In genomic region chr1:174976436-174977107, GRCh38 we compare ENCODE assay signal across 11 cellular contexts. TPM values are rescaled to one million over a fixed set of nuclear protein-coding genes. Genes with fewer than 3 reads are reported as not detected.
DNase-seq lines count a peak whose midpoint lies in the region; ATAC-seq, FAIRE-seq and TF ChIP-seq lines count a peak whose summit lies in the region.
"Had no signal": no experiment of that assay in that cellular context is flagged by ENCODE, and none has a peak within 500 bp of the region (broad histone marks: within the 10 kb centered on the region; RNA-seq: fewer than 3 reads in every experiment).

No MANE protein-coding gene starts in this region.

- no peak overlapping the region for H3K4me2 ChIP-seq in astrocyte (ENCODE audit: low read length)

- H3K9me3 ChIP-seq in A673 (ENCODE audit: low read depth, low read length, poor library complexity, severe bottlenecking) = no peaks in the 10 kb centered on the region
- H3K9me3 ChIP-seq in astrocyte (ENCODE audit: insufficient read depth, low read depth, low read length) = no peaks in the 10 kb centered on the region
- no peaks in the 10 kb centered on the region for H3K9me3 ChIP-seq in CD4-positive, alpha-beta T cell (ENCODE audit: control insufficient read depth, low read length)
- H3K9me3 ChIP-seq: neutrophil had no signal

- no peak for ATAC-seq in GM19395 (IDR thresholded peaks at IDR 0.05; ENCODE audit: unreplicated experiment)
- no peak for ATAC-seq in GM18861 (IDR thresholded peaks at IDR 0.05; ENCODE audit: unreplicated experiment)
- no peak for ATAC-seq in CD4-positive, alpha-beta T cell (ENCODE audit: poor library complexity)

- H2AFZ ChIP-seq in astrocyte (ENCODE audit: low read depth, low read length) = no peak overlapping the region

- H3K4me1 ChIP-seq in A673 (ENCODE audit: insufficient read depth, low read length, poor library complexity, severe bottlenecking) = no peaks in the 10 kb centered on the region
- H3K4me1 ChIP-seq in astrocyte (ENCODE audit: insufficient read depth, low read length) = peaks cover 7% of the 10 kb centered on the region

- H3K4me3 Mint-ChIP-seq in astrocyte (ENCODE audit: unreplicated experiment) = no peak overlapping the region
- no peak overlapping the region for H3K4me3 Mint-ChIP-seq in immature natural killer cell
- H3K4me3 Mint-ChIP-seq in CD4-positive, alpha-beta T cell = no peak overlapping the region

- no peaks in the 10 kb centered on the region for H4K20me1 ChIP-seq in astrocyte (ENCODE audit: insufficient read depth, low read length)

- TF ChIP-seq CTCF in A673 (conservative IDR thresholded peaks at IDR 0.05; ENCODE audit: low read depth, low read length) (no peak), astrocyte (IDR thresholded peaks at IDR 0.05; ENCODE audit: insufficient read depth, low read depth, low read length) (no peak)
- TF ChIP-seq CTCF in CD4-positive, alpha-beta T cell (IDR thresholded peaks at IDR 0.05) = no peak

- peaks cover 26% of the 10 kb centered on the region for H3K4me1 Mint-ChIP-seq in astrocyte (ENCODE audit: low read depth, unreplicated experiment)
- H3K4me1 Mint-ChIP-seq in immature natural killer cell = peaks cover 36 to 71% of the 10 kb centered on the region in 2 donors
- H3K4me1 Mint-ChIP-seq in CD4-positive, alpha-beta T cell (ENCODE audit: low read depth) = peaks cover 47% of the 10 kb centered on the region

- H3K27me3 Mint-ChIP-seq in astrocyte (ENCODE audit: low read depth, unreplicated experiment) = no peaks in the 10 kb centered on the region
- peaks cover 0 to 3% (median 1%) of the 10 kb centered on the region in 3 donors for H3K27me3 Mint-ChIP-seq in immature natural killer cell (ENCODE audit: low read depth in 3 of 3)
- H3K27me3 Mint-ChIP-seq in CD4-positive, alpha-beta T cell = no peaks in the 10 kb centered on the region

- CTCF ChIA-PET in A673 (lab: Charles Lee) = no interaction called here
- CTCF ChIA-PET in CD4-positive, alpha-beta T cell (lab: Charles Lee) = interaction anchor here (0.8 kb wide), 1 partner anchor 12 kb away, joined by 3 read pairs; no protein-coding TSS in a partner anchor

- POLR2A ChIA-PET in A673 (lab: Charles Lee; ENCODE audit: low non-redundant PET) = no interaction called here
- POLR2A ChIA-PET in CD4-positive, alpha-beta T cell (lab: Charles Lee) = interaction anchor here (1.5 to 4.6 kb wide), 4 partner anchors 7 to 22 kb away, joined by 6 to 31 read pairs (median 8); no protein-coding TSS in a partner anchor

- BruUV-seq in A673 (replicated peaks; lab: Mats Ljungman, UMichigan) = no TSS peak

- H3K27ac ChIP-seq in A673 (ENCODE audit: low read depth, low read length, poor library complexity, severe bottlenecking) (no peak overlapping the region), astrocyte (ENCODE audit: low read depth, low read length) (no peak overlapping the region)
- H3K27ac ChIP-seq in CD4-positive, alpha-beta T cell (ENCODE audit: low read depth, low read length) = no peak overlapping the region
- H3K27ac ChIP-seq: cardiac muscle cell had no signal

- H3K36me3 ChIP-seq in A673 (ENCODE audit: insufficient read depth, low read length, poor library complexity, severe bottlenecking) = no peaks in the 10 kb centered on the region
- H3K36me3 ChIP-seq in astrocyte (ENCODE audit: insufficient read depth, low read length) = no peaks in the 10 kb centered on the region
- H3K36me3 ChIP-seq: cardiac muscle cell had no signal

- H3K9me3 Mint-ChIP-seq in astrocyte (ENCODE audit: unreplicated experiment) (no peaks in the 10 kb centered on the region), immature natural killer cell (no peaks in the 10 kb centered on the region)
- H3K9me3 Mint-ChIP-seq in CD4-positive, alpha-beta T cell = no peaks in the 10 kb centered on the region

- peak; percentile 46 for DNase-seq in A673 (ENCODE audit: low spot score)
- peak; percentile 60 for DNase-seq in HCEC 1CT
- peak; percentile 53 for DNase-seq in astrocyte (ENCODE audit: low read depth)
- DNase-seq in immature natural killer cell = no peak
- DNase-seq in NOMO-1 treated with DMSO at 0.1 percent for 48 hours (lab: John Stamatoyannopoulos, UW; ENCODE audit: unreplicated experiment) = no peak
- DNase-seq in CD4-positive, alpha-beta T cell = no peak
- DNase-seq: Calu3 had no signal

- peak overlapping the region; percentile 48 for H3K27ac Mint-ChIP-seq in astrocyte (ENCODE audit: unreplicated experiment)
- H3K27ac Mint-ChIP-seq in immature natural killer cell = peak overlapping the region in 4 of 6 donors; percentile 14 to 74 (median 56)
- no peak overlapping the region for H3K27ac Mint-ChIP-seq in CD4-positive, alpha-beta T cell

- peaks cover 7% of the 10 kb centered on the region for H3K36me3 Mint-ChIP-seq in astrocyte (ENCODE audit: low read depth, unreplicated experiment)
- H3K36me3 Mint-ChIP-seq in immature natural killer cell = peaks cover 40 to 57% (median 42%) of the 10 kb centered on the region in 3 donors
- H3K36me3 Mint-ChIP-seq in CD4-positive, alpha-beta T cell (ENCODE audit: low read depth) = peaks cover 79% of the 10 kb centered on the region

- no peak overlapping the region for H3K9ac ChIP-seq in astrocyte (ENCODE audit: low read length)

- H3K27me3 ChIP-seq in A673 (replicated peaks; ENCODE audit: insufficient read depth, low read depth, low read length, poor library complexity) = no peaks in the 10 kb centered on the region
- peaks cover 18% of the 10 kb centered on the region for H3K27me3 ChIP-seq in astrocyte (ENCODE audit: insufficient read depth, low read length)
- H3K27me3 ChIP-seq in CD4-positive, alpha-beta T cell (ENCODE audit: control insufficient read depth, insufficient read depth, low read length) = no peaks in the 10 kb centered on the region
- H3K27me3 ChIP-seq: cardiac muscle cell, neutrophil had no signal

- intact Hi-C loops in A673 (cut with micrococcal nuclease; ENCODE audit: unreplicated experiment) = loop anchor here (5.0 kb wide), 1 partner anchor 94 kb away; no protein-coding TSS in a partner anchor
- intact Hi-C loops in CD4-positive, alpha-beta T cell (cut with DNase I, micrococcal nuclease) = loop anchor here in 1 of 2 experiments (5.0 kb wide), 1 partner anchor 39 kb away; no protein-coding TSS in a partner anchor

- H3K79me2 ChIP-seq in astrocyte (ENCODE audit: insufficient read depth, low read length) = no peaks in the 10 kb centered on the region

- FAIRE-seq in astrocyte (lab: Jason Lieb, UNC) = no peak

- no peak overlapping the region for H3K4me3 ChIP-seq in A673 (ENCODE audit: low read depth, low read length, poor library complexity, severe bottlenecking)
- H3K4me3 ChIP-seq in astrocyte (ENCODE audit: insufficient read depth, low read depth, low read length) = no peak overlapping the region
- H3K4me3 ChIP-seq: cardiac muscle cell had no signal

RNA-seq across cellular contexts. Expression of gene CACYBP, which starts 23.2 kb away (rescaled TPM):
- total RNA-seq in A673 (2021) (307 and 310 TPM in 2 replicates), astrocyte (87.8 and 95.0 TPM in 2 replicates)
- 100 to 1,000 TPM; 131 to 160 (median 135) TPM for polyA plus RNA-seq in immature natural killer cell
- 100 to 1,000 TPM; 140 to 146 TPM for total RNA-seq in CD4-positive, alpha-beta T cell

RNA-seq across cellular contexts. Expression of gene MRPS14, which starts 46.7 kb away (rescaled TPM):
- total RNA-seq in A673 (2021) (39.6 and 40.1 TPM in 2 replicates), astrocyte (20.3 and 23.7 TPM in 2 replicates)
- polyA plus RNA-seq in immature natural killer cell = 10 to 100 TPM; 42.5 to 52.1 (median 44.4) TPM
- 1 to 10 TPM; 8.5 to 9.6 TPM for total RNA-seq in CD4-positive, alpha-beta T cell

Comparison
In these comparisons a context has a peak if more than half of its experiments do, and no peak if none do; other contexts are left out.
1. DNase-seq: peak in A673 (single experiment), HCEC 1CT (single experiment) and astrocyte (single experiment); none in immature natural killer cell (0 of 3), NOMO-1 treated with DMSO at 0.1 percent for 48 hours (single experiment) and CD4-positive, alpha-beta T cell (0 of 10).